1 cellular context compared by ENCODE assay signal in the genomic region with DNA sequence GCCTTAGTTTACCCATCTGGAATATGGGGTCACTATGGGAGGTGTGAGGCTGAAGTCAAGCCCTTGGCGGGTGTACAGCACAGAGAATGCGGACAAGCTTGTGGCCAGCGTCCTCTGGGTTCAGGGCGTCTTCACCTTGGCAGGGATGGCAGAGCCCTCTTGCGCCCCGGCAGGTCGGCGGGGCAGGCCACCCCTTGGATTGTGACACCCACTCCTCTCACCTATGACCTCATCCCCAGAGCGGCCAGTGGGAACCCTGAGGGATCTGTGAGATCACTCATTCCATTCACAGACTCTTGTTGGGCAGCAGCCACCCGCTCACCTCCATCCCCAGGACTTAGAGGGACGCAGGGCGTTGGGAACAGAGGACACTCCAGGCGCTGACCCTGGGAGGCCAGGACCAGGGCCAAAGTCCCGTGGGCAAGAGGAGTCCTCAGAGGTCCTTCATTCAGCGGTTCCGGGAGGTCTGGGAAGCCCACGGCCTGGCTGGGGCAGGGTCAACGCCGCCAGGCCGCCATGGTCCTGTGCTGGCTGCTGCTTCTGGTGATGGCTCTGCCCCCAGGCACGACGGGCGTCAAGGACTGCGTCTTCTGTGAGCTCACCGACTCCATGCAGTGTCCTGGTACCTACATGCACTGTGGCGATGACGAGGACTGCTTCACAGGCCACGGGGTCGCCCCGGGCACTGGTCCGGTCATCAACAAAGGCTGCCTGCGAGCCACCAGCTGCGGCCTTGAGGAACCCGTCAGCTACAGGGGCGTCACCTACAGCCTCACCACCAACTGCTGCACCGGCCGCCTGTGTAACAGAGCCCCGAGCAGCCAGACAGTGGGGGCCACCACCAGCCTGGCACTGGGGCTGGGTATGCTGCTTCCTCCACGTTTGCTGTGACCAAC.
TF ChIP-seq lines count a peak whose summit lies in the region.

A gene with protein sequence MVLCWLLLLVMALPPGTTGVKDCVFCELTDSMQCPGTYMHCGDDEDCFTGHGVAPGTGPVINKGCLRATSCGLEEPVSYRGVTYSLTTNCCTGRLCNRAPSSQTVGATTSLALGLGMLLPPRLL (plus strand): TSS at position 280 of the 896 bp plus-strand sequence. CDS start 237 bp downstream, at position 517.

TF ChIP-seq in IMR-90, 13 proteins besides CTCF, POLR2A, EP300 and RAD21 (continued from another document):
- TF ChIP-seq MXI1 (IDR thresholded peaks at IDR 0.05; ENCODE audit: borderline replicate concordance, low read depth, low read length) (no peak), NFE2L2 (IDR thresholded peaks at IDR 0.05; ENCODE audit: low read depth, low read length) (no peak), RFX5 (IDR thresholded peaks at IDR 0.05; ENCODE audit: low read depth, low read length) (no peak), SMC3 (IDR thresholded peaks at IDR 0.05; ENCODE audit: low read depth, low read length) (no peak), CEBPB (IDR thresholded peaks at IDR 0.05; ENCODE audit: low read depth, low read length) (no peak)
- TF ChIP-seq, protein P1, sequence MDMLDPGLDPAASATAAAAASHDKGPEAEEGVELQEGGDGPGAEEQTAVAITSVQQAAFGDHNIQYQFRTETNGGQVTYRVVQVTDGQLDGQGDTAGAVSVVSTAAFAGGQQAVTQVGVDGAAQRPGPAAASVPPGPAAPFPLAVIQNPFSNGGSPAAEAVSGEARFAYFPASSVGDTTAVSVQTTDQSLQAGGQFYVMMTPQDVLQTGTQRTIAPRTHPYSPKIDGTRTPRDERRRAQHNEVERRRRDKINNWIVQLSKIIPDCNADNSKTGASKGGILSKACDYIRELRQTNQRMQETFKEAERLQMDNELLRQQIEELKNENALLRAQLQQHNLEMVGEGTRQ (IDR thresholded peaks at IDR 0.05; ENCODE audit: low read depth, low read length): no peak
- TF ChIP-seq, protein P2, sequence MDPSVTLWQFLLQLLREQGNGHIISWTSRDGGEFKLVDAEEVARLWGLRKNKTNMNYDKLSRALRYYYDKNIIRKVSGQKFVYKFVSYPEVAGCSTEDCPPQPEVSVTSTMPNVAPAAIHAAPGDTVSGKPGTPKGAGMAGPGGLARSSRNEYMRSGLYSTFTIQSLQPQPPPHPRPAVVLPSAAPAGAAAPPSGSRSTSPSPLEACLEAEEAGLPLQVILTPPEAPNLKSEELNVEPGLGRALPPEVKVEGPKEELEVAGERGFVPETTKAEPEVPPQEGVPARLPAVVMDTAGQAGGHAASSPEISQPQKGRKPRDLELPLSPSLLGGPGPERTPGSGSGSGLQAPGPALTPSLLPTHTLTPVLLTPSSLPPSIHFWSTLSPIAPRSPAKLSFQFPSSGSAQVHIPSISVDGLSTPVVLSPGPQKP (IDR thresholded peaks at IDR 0.05; ENCODE audit: borderline replicate concordance, low read depth, low read length): no peak
